1 cellular context compared by ENCODE assay signal in genomic region chr2:63614983-63615945, GRCh38.
TF ChIP-seq lines count a peak whose summit lies in the region.

No MANE protein-coding gene starts in this region.

TF ChIP-seq in HepG2, 621 proteins besides CTCF, POLR2A, EP300 and RAD21 (continued from another document):
- TF ChIP-seq SOX13 (IDR thresholded peaks at IDR 0.05) (no peak), SOX13 (CRISPR knock-in tag; conservative IDR thresholded peaks at IDR 0.05 in 1 of 2, IDR thresholded peaks at IDR 0.05 in 1 of 2) (peak in 1 of 2 experiments; percentile 54; a peak in 2 of 4 replicates), MAFK (conservative IDR thresholded peaks at IDR 0.05 in 1 of 2, IDR thresholded peaks at IDR 0.05 in 1 of 2; ENCODE audit: low read length in 2 of 2) (0 out of 4 replicates have a peak, but pooled peaks of 1 of the 2 experiments have one; percentile 7), ZSCAN5A (CRISPR knock-in tag; IDR thresholded peaks at IDR 0.05; ENCODE audit: borderline replicate concordance) (no peak), PBX2 (CRISPR knock-in tag; IDR thresholded peaks at IDR 0.05) (no peak), POLR2G (IDR thresholded peaks at IDR 0.05; ENCODE audit: low read depth, low read length) (no peak), NFYC (CRISPR knock-in tag; IDR thresholded peaks at IDR 0.05) (no peak), HHEX (CRISPR knock-in tag; IDR thresholded peaks at IDR 0.05) (no peak)
